1 cellular context compared by ENCODE assay signal in the genomic region with DNA sequence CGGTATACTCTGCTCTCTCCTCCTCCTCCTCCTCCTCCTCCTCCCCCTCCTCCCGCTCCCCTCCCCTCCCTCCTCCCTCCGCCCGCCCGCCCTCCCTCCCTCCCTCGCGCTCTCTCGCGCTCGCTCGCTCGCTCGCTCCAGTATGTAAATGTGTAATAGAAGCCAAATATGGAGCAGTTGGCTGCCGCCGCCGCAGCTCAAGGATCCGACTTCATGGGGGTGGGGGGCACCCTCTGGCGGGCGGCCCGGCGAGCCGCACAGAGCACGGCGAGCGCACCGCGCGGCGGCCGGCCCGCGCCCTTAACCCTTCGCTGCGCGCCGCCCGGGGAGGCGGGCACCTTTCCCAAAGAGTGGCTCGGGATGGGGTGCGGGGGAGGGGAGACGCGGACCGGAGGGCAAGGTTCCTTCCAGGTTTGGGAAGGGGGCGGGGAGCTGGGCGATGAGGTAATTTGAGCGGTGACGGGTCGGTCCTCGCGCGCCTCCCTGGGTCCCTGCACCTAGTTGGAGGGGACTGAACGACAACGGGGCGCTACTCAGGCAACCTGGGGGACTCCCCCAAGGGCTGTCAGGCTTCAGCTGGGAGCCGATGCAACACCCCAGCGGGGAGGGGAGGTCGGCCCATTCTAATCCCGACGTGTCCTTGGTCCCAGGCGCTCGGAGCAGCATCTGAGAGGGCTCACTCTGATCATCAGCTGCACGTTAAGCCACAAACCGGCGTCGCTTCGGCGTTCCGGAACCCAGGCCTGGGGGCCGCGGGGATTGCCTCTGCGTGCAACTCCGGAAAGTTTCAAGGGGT.
TF ChIP-seq lines count a peak whose summit lies in the region.

No MANE protein-coding gene starts in this region.

TF ChIP-seq in HepG2, 621 proteins besides CTCF, POLR2A, EP300 and RAD21 (continued from another document and continues in another):
- TF ChIP-seq, protein P1, sequence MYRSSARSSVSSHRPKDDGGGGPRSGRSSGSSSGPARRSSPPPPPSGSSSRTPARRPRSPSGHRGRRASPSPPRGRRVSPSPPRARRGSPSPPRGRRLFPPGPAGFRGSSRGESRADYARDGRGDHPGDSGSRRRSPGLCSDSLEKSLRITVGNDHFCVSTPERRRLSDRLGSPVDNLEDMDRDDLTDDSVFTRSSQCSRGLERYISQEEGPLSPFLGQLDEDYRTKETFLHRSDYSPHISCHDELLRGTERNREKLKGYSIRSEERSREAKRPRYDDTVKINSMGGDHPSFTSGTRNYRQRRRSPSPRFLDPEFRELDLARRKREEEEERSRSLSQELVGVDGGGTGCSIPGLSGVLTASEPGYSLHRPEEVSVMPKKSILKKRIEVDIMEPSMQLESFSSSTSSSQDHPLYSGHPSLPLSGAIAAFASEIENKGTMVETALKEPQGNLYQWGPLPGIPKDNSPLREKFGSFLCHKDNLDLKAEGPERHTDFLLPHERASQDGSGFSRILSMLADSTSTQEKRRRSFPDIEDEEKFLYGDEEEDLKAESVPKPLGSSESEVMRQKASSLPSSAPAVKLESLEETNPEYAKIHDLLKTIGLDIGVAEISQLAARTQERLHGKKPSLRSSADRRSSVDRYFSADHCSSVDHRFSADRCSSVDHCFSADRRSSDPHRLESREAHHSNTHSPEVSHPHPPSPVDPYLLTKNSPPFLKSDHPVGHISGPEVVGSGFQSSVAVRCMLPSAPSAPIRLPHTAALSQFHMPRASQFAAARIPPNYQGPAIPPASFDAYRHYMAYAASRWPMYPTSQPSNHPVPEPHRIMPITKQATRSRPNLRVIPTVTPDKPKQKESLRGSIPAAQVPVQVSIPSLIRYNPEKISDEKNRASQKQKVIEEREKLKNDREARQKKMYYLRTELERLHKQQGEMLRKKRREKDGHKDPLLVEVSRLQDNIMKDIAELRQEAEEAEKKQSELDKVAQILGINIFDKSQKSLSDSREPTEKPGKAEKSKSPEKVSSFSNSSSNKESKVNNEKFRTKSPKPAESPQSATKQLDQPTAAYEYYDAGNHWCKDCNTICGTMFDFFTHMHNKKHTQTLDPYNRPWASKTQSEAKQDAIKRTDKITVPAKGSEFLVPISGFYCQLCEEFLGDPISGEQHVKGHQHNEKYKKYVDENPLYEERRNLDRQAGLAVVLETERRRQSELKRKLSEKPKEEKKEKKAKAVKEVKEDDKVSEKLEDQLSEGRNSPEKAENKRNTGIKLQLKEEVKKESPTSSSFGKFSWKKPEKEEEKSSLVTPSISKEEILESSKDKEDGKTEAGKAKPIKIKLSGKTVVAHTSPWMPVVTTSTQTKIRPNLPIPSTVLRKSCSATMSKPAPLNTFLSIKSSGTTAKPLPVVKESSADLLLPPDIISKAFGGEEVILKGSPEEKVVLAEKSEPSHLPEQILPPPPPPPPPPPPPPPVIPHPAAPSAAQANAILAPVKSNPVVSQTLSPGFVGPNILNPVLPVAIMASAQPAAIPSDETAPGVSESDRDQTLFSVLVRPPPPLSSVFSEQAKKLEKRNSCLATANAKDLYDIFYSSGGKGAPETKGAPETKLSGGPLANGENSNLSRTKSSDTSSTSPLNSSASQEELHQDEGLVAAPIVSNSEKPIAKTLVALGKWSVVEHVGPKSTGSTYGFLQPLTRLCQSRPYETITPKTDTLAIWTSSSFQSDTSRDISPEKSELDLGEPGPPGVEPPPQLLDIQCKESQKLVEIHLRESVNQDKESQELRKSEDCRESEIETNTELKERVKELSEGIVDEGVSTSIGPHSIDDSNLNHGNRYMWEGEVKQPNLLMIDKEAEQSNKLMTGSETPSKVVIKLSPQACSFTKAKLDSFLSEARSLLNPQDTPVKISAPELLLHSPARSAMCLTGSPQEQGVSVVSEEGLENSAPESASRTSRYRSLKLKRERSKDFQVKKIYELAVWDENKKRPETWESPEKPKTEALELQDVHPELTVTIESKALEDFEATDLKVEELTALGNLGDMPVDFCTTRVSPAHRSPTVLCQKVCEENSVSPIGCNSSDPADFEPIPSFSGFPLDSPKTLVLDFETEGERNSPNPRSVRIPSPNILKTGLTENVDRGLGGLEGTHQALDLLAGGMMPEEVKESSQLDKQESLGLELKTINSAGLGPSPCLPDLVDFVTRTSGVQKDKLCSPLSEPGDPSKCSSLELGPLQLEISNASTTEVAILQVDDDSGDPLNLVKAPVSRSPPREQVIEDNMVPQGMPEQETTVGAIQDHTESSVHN (CRISPR knock-in tag; IDR thresholded peaks at IDR 0.05), result no peak
- TF ChIP-seq CAMTA2 (CRISPR knock-in tag; IDR thresholded peaks at IDR 0.05; ENCODE audit: borderline replicate concordance) (peak; percentile 90; the same call in 1 of the 2 replicates), ZNF670 (CRISPR knock-in tag; IDR thresholded peaks at IDR 0.05; ENCODE audit: borderline replicate concordance) (no peak), HMG20B (CRISPR knock-in tag; conservative IDR thresholded peaks at IDR 0.05) (peak; percentile 44), KAT8 (CRISPR knock-in tag; IDR thresholded peaks at IDR 0.05) (peak; percentile 45; the same call in 1 of the 2 replicates), NBN (conservative IDR thresholded peaks at IDR 0.05) (no peak), NCOA1 (CRISPR knock-in tag; IDR thresholded peaks at IDR 0.05) (0 out of 2 replicates have a peak, but pooled peaks have one; percentile 44), NFRKB (IDR thresholded peaks at IDR 0.05) (no peak), ZNF430 (CRISPR knock-in tag; IDR thresholded peaks at IDR 0.05) (peak; percentile 83; the same call in 1 of the 2 replicates), ZNF780A (CRISPR knock-in tag; IDR thresholded peaks at IDR 0.05) (no peak), ZNF772 (CRISPR knock-in tag; IDR thresholded peaks at IDR 0.05) (peak; percentile 60), SAFB2 (CRISPR knock-in tag; IDR thresholded peaks at IDR 0.05; ENCODE audit: borderline replicate concordance, low read depth) (no peak; the same call in 1 of the 2 replicates), MTA1 (CRISPR knock-in tag; IDR thresholded peaks at IDR 0.05; ENCODE audit: borderline replicate concordance) (peak; percentile 90; the same call in 1 of the 2 replicates), ZNF160 (CRISPR knock-in tag; IDR thresholded peaks at IDR 0.05) (no peak; the same call in 1 of the 2 replicates), ZNF75D (CRISPR knock-in tag; IDR thresholded peaks at IDR 0.05; ENCODE audit: borderline replicate concordance) (no peak), CENPX (CRISPR knock-in tag; IDR thresholded peaks at IDR 0.05) (no peak), TBP (CRISPR knock-in tag; IDR thresholded peaks at IDR 0.05) (no peak), KAT7 (CRISPR knock-in tag; IDR thresholded peaks at IDR 0.05; ENCODE audit: borderline replicate concordance) (peak; percentile 76; the same call in 1 of the 2 replicates), ZNF891 (CRISPR knock-in tag; IDR thresholded peaks at IDR 0.05) (peak; percentile 71; the same call in 1 of the 2 replicates), JDP2 (CRISPR knock-in tag; IDR thresholded peaks at IDR 0.05; ENCODE audit: borderline replicate concordance) (no peak)
- TF ChIP-seq, protein P2, sequence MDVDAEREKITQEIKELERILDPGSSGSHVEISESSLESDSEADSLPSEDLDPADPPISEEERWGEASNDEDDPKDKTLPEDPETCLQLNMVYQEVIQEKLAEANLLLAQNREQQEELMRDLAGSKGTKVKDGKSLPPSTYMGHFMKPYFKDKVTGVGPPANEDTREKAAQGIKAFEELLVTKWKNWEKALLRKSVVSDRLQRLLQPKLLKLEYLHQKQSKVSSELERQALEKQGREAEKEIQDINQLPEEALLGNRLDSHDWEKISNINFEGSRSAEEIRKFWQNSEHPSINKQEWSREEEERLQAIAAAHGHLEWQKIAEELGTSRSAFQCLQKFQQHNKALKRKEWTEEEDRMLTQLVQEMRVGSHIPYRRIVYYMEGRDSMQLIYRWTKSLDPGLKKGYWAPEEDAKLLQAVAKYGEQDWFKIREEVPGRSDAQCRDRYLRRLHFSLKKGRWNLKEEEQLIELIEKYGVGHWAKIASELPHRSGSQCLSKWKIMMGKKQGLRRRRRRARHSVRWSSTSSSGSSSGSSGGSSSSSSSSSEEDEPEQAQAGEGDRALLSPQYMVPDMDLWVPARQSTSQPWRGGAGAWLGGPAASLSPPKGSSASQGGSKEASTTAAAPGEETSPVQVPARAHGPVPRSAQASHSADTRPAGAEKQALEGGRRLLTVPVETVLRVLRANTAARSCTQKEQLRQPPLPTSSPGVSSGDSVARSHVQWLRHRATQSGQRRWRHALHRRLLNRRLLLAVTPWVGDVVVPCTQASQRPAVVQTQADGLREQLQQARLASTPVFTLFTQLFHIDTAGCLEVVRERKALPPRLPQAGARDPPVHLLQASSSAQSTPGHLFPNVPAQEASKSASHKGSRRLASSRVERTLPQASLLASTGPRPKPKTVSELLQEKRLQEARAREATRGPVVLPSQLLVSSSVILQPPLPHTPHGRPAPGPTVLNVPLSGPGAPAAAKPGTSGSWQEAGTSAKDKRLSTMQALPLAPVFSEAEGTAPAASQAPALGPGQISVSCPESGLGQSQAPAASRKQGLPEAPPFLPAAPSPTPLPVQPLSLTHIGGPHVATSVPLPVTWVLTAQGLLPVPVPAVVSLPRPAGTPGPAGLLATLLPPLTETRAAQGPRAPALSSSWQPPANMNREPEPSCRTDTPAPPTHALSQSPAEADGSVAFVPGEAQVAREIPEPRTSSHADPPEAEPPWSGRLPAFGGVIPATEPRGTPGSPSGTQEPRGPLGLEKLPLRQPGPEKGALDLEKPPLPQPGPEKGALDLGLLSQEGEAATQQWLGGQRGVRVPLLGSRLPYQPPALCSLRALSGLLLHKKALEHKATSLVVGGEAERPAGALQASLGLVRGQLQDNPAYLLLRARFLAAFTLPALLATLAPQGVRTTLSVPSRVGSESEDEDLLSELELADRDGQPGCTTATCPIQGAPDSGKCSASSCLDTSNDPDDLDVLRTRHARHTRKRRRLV (CRISPR knock-in tag; IDR thresholded peaks at IDR 0.05), result peak; percentile 61; the same call in 1 of the 2 replicates
- TF ChIP-seq, protein P3, sequence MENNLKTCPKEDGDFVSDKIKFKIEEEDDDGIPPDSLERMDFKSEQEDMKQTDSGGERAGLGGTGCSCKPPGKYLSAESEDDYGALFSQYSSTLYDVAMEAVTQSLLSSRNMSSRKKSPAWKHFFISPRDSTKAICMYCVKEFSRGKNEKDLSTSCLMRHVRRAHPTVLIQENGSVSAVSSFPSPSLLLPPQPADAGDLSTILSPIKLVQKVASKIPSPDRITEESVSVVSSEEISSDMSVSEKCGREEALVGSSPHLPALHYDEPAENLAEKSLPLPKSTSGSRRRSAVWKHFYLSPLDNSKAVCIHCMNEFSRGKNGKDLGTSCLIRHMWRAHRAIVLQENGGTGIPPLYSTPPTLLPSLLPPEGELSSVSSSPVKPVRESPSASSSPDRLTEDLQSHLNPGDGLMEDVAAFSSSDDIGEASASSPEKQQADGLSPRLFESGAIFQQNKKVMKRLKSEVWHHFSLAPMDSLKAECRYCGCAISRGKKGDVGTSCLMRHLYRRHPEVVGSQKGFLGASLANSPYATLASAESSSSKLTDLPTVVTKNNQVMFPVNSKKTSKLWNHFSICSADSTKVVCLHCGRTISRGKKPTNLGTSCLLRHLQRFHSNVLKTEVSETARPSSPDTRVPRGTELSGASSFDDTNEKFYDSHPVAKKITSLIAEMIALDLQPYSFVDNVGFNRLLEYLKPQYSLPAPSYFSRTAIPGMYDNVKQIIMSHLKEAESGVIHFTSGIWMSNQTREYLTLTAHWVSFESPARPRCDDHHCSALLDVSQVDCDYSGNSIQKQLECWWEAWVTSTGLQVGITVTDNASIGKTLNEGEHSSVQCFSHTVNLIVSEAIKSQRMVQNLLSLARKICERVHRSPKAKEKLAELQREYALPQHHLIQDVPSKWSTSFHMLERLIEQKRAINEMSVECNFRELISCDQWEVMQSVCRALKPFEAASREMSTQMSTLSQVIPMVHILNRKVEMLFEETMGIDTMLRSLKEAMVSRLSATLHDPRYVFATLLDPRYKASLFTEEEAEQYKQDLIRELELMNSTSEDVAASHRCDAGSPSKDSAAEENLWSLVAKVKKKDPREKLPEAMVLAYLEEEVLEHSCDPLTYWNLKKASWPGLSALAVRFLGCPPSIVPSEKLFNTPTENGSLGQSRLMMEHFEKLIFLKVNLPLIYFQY (CRISPR knock-in tag; IDR thresholded peaks at IDR 0.05; ENCODE audit: borderline replicate concordance), result 0 out of 2 replicates have a peak, but pooled peaks have one; percentile 52
- TF ChIP-seq, protein P4, sequence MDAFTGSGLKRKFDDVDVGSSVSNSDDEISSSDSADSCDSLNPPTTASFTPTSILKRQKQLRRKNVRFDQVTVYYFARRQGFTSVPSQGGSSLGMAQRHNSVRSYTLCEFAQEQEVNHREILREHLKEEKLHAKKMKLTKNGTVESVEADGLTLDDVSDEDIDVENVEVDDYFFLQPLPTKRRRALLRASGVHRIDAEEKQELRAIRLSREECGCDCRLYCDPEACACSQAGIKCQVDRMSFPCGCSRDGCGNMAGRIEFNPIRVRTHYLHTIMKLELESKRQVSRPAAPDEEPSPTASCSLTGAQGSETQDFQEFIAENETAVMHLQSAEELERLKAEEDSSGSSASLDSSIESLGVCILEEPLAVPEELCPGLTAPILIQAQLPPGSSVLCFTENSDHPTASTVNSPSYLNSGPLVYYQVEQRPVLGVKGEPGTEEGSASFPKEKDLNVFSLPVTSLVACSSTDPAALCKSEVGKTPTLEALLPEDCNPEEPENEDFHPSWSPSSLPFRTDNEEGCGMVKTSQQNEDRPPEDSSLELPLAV (CRISPR knock-in tag; conservative IDR thresholded peaks at IDR 0.05; ENCODE audit: low read depth), result no peak
- TF ChIP-seq, protein P5, sequence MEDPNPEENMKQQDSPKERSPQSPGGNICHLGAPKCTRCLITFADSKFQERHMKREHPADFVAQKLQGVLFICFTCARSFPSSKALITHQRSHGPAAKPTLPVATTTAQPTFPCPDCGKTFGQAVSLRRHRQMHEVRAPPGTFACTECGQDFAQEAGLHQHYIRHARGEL (CRISPR knock-in tag; IDR thresholded peaks at IDR 0.05), result no peak
- TF ChIP-seq, protein P6, sequence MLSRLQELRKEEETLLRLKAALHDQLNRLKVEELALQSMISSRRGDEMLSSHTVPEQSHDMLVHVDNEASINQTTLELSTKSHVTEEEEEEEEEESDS (CRISPR knock-in tag; IDR thresholded peaks at IDR 0.05; ENCODE audit: borderline replicate concordance), result no peak
- TF ChIP-seq, protein P7, sequence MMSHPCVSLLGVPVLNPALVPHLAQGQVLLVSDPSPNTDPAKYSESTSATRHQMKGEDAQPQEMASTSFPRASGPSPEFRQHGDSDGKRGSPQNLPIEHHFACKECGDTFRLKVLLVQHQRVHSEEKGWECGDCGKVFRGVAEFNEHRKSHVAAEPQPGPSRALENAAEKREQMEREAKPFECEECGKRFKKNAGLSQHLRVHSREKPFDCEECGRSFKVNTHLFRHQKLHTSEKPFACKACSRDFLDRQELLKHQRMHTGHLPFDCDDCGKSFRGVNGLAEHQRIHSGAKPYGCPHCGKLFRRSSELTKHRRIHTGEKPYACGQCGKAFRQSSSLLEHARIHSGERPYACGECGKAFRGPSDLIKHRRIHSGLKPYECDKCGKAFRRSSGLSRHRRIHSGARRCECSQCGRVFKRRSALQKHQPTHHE (CRISPR knock-in tag; IDR thresholded peaks at IDR 0.05; ENCODE audit: borderline replicate concordance), result no peak
- TF ChIP-seq, protein P8, sequence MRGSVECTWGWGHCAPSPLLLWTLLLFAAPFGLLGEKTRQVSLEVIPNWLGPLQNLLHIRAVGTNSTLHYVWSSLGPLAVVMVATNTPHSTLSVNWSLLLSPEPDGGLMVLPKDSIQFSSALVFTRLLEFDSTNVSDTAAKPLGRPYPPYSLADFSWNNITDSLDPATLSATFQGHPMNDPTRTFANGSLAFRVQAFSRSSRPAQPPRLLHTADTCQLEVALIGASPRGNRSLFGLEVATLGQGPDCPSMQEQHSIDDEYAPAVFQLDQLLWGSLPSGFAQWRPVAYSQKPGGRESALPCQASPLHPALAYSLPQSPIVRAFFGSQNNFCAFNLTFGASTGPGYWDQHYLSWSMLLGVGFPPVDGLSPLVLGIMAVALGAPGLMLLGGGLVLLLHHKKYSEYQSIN (CRISPR knock-in tag; IDR thresholded peaks at IDR 0.05; ENCODE audit: borderline replicate concordance), result no peak
